1 cellular context compared by ENCODE assay signal in genomic region chr16:20300312-20301097, GRCh38.
TF ChIP-seq lines count a peak whose summit lies in the region.

No MANE protein-coding gene starts in this region.

TF ChIP-seq in GM12878, 131 proteins besides CTCF, POLR2A, EP300 and RAD21:
- TF ChIP-seq CUX1 (IDR thresholded peaks at IDR 0.05; ENCODE audit: insufficient replicate concordance, low read depth, low read length) (no peak), RB1 (IDR thresholded peaks at IDR 0.05; ENCODE audit: borderline replicate concordance) (0 out of 2 replicates have a peak, but pooled peaks have one; percentile 53), ZSCAN29 (IDR thresholded peaks at IDR 0.05) (0 out of 2 replicates have a peak, but pooled peaks have one; percentile 12), SKIL (IDR thresholded peaks at IDR 0.05; ENCODE audit: low read depth, poor library complexity, severe bottlenecking) (peak; percentile 25), YY1 (IDR thresholded peaks at IDR 0.05; ENCODE audit: low read depth, low read length) (0 out of 2 replicates have a peak, but pooled peaks have one; percentile 28), NR2F1 (conservative IDR thresholded peaks at IDR 0.05) (0 out of 2 replicates have a peak, but pooled peaks have one; percentile 20), NKRF (conservative IDR thresholded peaks at IDR 0.05) (no peak), SPI1 (IDR thresholded peaks at IDR 0.05; ENCODE audit: borderline replicate concordance, insufficient read depth, low read depth, low read length) (peak; percentile 72), SMARCA5 (IDR thresholded peaks at IDR 0.05) (0 out of 2 replicates have a peak, but pooled peaks have one; percentile 51), IKZF2 (IDR thresholded peaks at IDR 0.05) (no peak), SMC3 (IDR thresholded peaks at IDR 0.05; ENCODE audit: borderline replicate concordance, low read length) (peak; percentile 72), EGR1 (IDR thresholded peaks at IDR 0.05; ENCODE audit: borderline replicate concordance in 1 of 2, low read depth in 2 of 2, low read length in 2 of 2) (peak in 1 of 2 experiments; percentile 33; a peak in 1 of 3 replicates)
